In genomic region chr18:25446972-25447371, GRCh38 we compare ENCODE assay signal across 22 cellular contexts.
DNase-seq lines count a peak whose midpoint lies in the region; ATAC-seq, FAIRE-seq and TF ChIP-seq lines count a peak whose summit lies in the region.
"Had no signal": no experiment of that assay in that cellular context is flagged by ENCODE, and none has a peak within 500 bp of the region (broad histone marks: within the 10 kb centered on the region; RNA-seq: fewer than 3 reads in every experiment).

No MANE protein-coding gene starts in this region.

- CTCF ChIA-PET in activated CD8-positive, alpha-beta T cell treated with anti-CD3 and anti-CD28 coated beads, Interleukin-2, amount 10 ng/mL, durations not matched to agents 7 days and 5 days (lab: Charles Lee): no interaction called here

- DNase-seq in GM12891 (ENCODE audit: insufficient read length, low spot score) (no peak), HT1080 (ENCODE audit: low read depth) (peak; percentile 7), NOMO-1 treated with dmso at 0.1 percent for 144 hours (lab: John Stamatoyannopoulos, UW; ENCODE audit: unreplicated experiment) (peak; percentile 33), dermis blood vessel endothelial cell (peak; percentile 11), RCC 7860 (ENCODE audit: low spot score) (no peak)
- no peak for DNase-seq in activated CD8-positive, alpha-beta T cell treated with anti-CD3 and anti-CD28 coated beads, Interleukin-2, amount 10 ng/mL, durations not matched to agents 7 days and 5 days
- DNase-seq: activated naive CD4-positive, alpha-beta T cell treated with anti-CD3 and anti-CD28 coated beads, Interleukin-2, amount 10 ng/mL, durations not matched to agents 7 days and 5 days; activated T-cell treated with anti-CD3 and anti-CD28 coated beads, Interleukin-2, amount 50 U/mL, for 72 hours; anterior cingulate cortex; CD8-positive, alpha-beta memory T cell; cortex of kidney; H9; kidney glomerular epithelial cell; NCI-H1694 treated with DMSO at 0.1 percent for 48 hours; NCI-H526 treated with DMSO at 0.1 percent for 48 hours; posterior cingulate gyrus; stimulated activated CD4-positive, alpha-beta T cell treated with anti-CD3 and anti-CD28 coated beads, Interleukin-15, amount 100 ng/mL, for 24 hours; T-helper 2 cell had no signal

- no peaks in the 10 kb centered on the region for H3K27me3 Mint-ChIP-seq in activated CD8-positive, alpha-beta T cell treated with anti-CD3 and anti-CD28 coated beads, Interleukin-2, amount 10 ng/mL, durations not matched to agents 7 days and 5 days (ENCODE audit: low read depth)
- H3K27me3 Mint-ChIP-seq: activated naive CD4-positive, alpha-beta T cell treated with anti-CD3 and anti-CD28 coated beads, Interleukin-2, amount 10 ng/mL, durations not matched to agents 7 days and 5 days; CD8-positive, alpha-beta memory T cell had no signal

- ATAC-seq in HG02678 (IDR thresholded peaks at IDR 0.05; ENCODE audit: unreplicated experiment): no peak
- no peak for ATAC-seq in activated CD8-positive, alpha-beta T cell treated with anti-CD3 and anti-CD28 coated beads, Interleukin-2, amount 10 ng/mL, durations not matched to agents 7 days and 5 days
- ATAC-seq: activated T-cell treated with anti-CD3 and anti-CD28 coated beads, Interleukin-2, amount 50 U/mL, for 72 hours; sciatic nerve had no signal

- no peak for TF ChIP-seq POLR2A in GM12891 (IDR thresholded peaks at IDR 0.05; ENCODE audit: low read depth, low read length)

- FAIRE-seq in GM12891 (lab: Jason Lieb, UNC) (no peak), RCC 7860 (lab: Jason Lieb, UNC) (no peak)

- H3K9me3 Mint-ChIP-seq in activated CD8-positive, alpha-beta T cell treated with anti-CD3 and anti-CD28 coated beads, Interleukin-2, amount 10 ng/mL, durations not matched to agents 7 days and 5 days (ENCODE audit: insufficient read depth): no peaks in the 10 kb centered on the region
- H3K9me3 Mint-ChIP-seq: activated naive CD4-positive, alpha-beta T cell treated with anti-CD3 and anti-CD28 coated beads, Interleukin-2, amount 10 ng/mL, durations not matched to agents 7 days and 5 days had no signal

- no peaks in the 10 kb centered on the region for H3K4me1 Mint-ChIP-seq in activated CD8-positive, alpha-beta T cell treated with anti-CD3 and anti-CD28 coated beads, Interleukin-2, amount 10 ng/mL, durations not matched to agents 7 days and 5 days (ENCODE audit: low read depth)
- H3K4me1 Mint-ChIP-seq: activated naive CD4-positive, alpha-beta T cell treated with anti-CD3 and anti-CD28 coated beads, Interleukin-2, amount 10 ng/mL, durations not matched to agents 7 days and 5 days; CD8-positive, alpha-beta memory T cell; H9; IgD-negative memory B cell; neural crest cell had no signal

- POLR2A ChIA-PET in activated CD8-positive, alpha-beta T cell treated with anti-CD3 and anti-CD28 coated beads, Interleukin-2, amount 10 ng/mL, durations not matched to agents 7 days and 5 days (lab: Charles Lee): no interaction called here

- no peaks in the 10 kb centered on the region for H3K36me3 Mint-ChIP-seq in activated CD8-positive, alpha-beta T cell treated with anti-CD3 and anti-CD28 coated beads, Interleukin-2, amount 10 ng/mL, durations not matched to agents 7 days and 5 days (ENCODE audit: low read depth)
- H3K36me3 Mint-ChIP-seq: activated naive CD4-positive, alpha-beta T cell treated with anti-CD3 and anti-CD28 coated beads, Interleukin-2, amount 10 ng/mL, durations not matched to agents 7 days and 5 days; CD8-positive, alpha-beta memory T cell; IgD-negative memory B cell had no signal

- no peak overlapping the region for H3K27ac Mint-ChIP-seq in activated CD8-positive, alpha-beta T cell treated with anti-CD3 and anti-CD28 coated beads, Interleukin-2, amount 10 ng/mL, durations not matched to agents 7 days and 5 days
- H3K27ac Mint-ChIP-seq: activated naive CD4-positive, alpha-beta T cell treated with anti-CD3 and anti-CD28 coated beads, Interleukin-2, amount 10 ng/mL, durations not matched to agents 7 days and 5 days; activated T-cell treated with anti-CD3 and anti-CD28 coated beads, Interleukin-2, amount 50 U/mL, for 72 hours; CD8-positive, alpha-beta memory T cell; H9; IgD-negative memory B cell had no signal

- H3K4me3 Mint-ChIP-seq in activated CD8-positive, alpha-beta T cell treated with anti-CD3 and anti-CD28 coated beads, Interleukin-2, amount 10 ng/mL, durations not matched to agents 7 days and 5 days: no peak overlapping the region
- H3K4me3 Mint-ChIP-seq: activated naive CD4-positive, alpha-beta T cell treated with anti-CD3 and anti-CD28 coated beads, Interleukin-2, amount 10 ng/mL, durations not matched to agents 7 days and 5 days; activated T-cell treated with anti-CD3 and anti-CD28 coated beads, Interleukin-2, amount 50 U/mL, for 72 hours; CD8-positive, alpha-beta memory T cell; H9; IgD-negative memory B cell; neural crest cell had no signal

TF ChIP-seq in GM12891, 5 proteins besides CTCF, POLR2A, EP300 and RAD21:
- no peak for TF ChIP-seq POU2F2 (IDR thresholded peaks at IDR 0.05; ENCODE audit: low read depth, low read length)
- peak; percentile 59 for TF ChIP-seq SPI1 (IDR thresholded peaks at IDR 0.05; ENCODE audit: low read depth, low read length)

Comparison
In these comparisons a context has a peak if more than half of its experiments do, and no peak if none do; other contexts are left out.
1. DNase-seq: peak in HT1080 (single experiment), NOMO-1 treated with dmso at 0.1 percent for 144 hours (single experiment) and dermis blood vessel endothelial cell (single experiment); none in GM12891 (single experiment), RCC 7860 (single experiment) and activated CD8-positive, alpha-beta T cell treated with anti-CD3 and anti-CD28 coated beads, Interleukin-2, amount 10 ng/mL, durations not matched to agents 7 days and 5 days (single experiment).